ENCODE assay signal across 8 cellular contexts in the genomic region with DNA sequence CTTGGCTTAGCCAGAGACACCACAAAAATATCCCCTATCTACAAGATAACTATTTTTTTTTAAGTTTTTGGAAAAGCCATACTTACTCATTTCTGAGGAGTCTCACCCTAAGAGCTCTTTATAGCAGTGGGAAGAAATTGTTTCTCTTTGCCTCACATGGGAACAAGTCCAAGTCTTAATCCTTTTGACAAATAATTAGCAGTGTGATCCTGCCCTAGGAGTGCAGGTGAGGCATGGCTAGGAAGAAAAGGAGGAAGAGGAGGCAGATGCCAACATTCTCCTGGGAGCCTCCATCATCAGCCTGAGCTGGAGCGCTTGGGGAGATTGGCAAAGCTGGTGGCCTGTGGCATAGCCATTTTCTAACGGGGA.
DNase-seq lines count a peak whose midpoint lies in the region; ATAC-seq, FAIRE-seq and TF ChIP-seq lines count a peak whose summit lies in the region.
"Had no signal": no experiment of that assay in that cellular context is flagged by ENCODE, and none has a peak within 500 bp of the region (broad histone marks: within the 10 kb centered on the region; RNA-seq: fewer than 3 reads in every experiment).

No MANE protein-coding gene starts in this region.

- H3K4me2 ChIP-seq in BLaER1 (peak overlapping the region; percentile 89), IMR-90 (ENCODE audit: low read depth, low read length) (no peak overlapping the region)

- peak overlapping the region in 3 of 8 donors; percentile 12 to 74 (median 61) for H3K27ac Mint-ChIP-seq in CD8-positive, alpha-beta memory T cell

- in situ Hi-C loops in IMR-90 (cut with MboI; ENCODE audit: low sequenced_read_pairs) = no loop called here

- peak overlapping the region; percentile 81 for H3K23ac ChIP-seq in IMR-90 (ENCODE audit: low read depth, low read length)

- peak overlapping the region; percentile 32 for H4K5ac ChIP-seq in IMR-90 (ENCODE audit: low read depth, low read length)

- peaks cover 0 to 85% (median 13%) of the 10 kb centered on the region in 3 donors for H3K36me3 Mint-ChIP-seq in CD8-positive, alpha-beta memory T cell

- no peak for ATAC-seq in IMR-90 (ENCODE audit: low read depth)
- ATAC-seq in psoas muscle = no peak

- DNase-seq in IMR-90 (no peak), breast epithelium (ENCODE audit: low spot score in 2 of 2) (no peak), psoas muscle (no peak), small intestine (no peak), NCI-H345 treated with DMSO at 0.1 percent for 48 hours (lab: John Stamatoyannopoulos, UW; ENCODE audit: unreplicated experiment) (no peak)
- no peak for DNase-seq in CD8-positive, alpha-beta memory T cell
- DNase-seq: Calu3 had no signal

- TF ChIP-seq POLR2A in IMR-90 (IDR thresholded peaks at IDR 0.05; ENCODE audit: low read depth, low read length) (no peak), breast epithelium (IDR thresholded peaks at IDR 0.05) (no peak)

- peak overlapping the region; percentile 86 for H3K14ac ChIP-seq in IMR-90 (replicated peaks; ENCODE audit: low read depth, low read length)

- H3K4me1 ChIP-seq in BLaER1 (peaks cover 99% of the 10 kb centered on the region), IMR-90 (ENCODE audit: control insufficient read depth, insufficient read depth, low read length) (peaks cover 53% of the 10 kb centered on the region), breast epithelium (peaks cover 9 to 23% of the 10 kb centered on the region in 2 donors), psoas muscle (peaks cover 83% of the 10 kb centered on the region), small intestine (ENCODE audit: control insufficient read depth in 2 of 2, insufficient read depth in 1 of 2, low read depth in 1 of 2, low read length in 1 of 2) (peaks cover 0 to 3% of the 10 kb centered on the region in 2 donors)
- H3K4me1 ChIP-seq in CD8-positive, alpha-beta memory T cell (ENCODE audit: insufficient read depth, low read length) = no peaks in the 10 kb centered on the region

- TF ChIP-seq CTCF in IMR-90 (conservative IDR thresholded peaks at IDR 0.05; ENCODE audit: low read depth, low read length) (no peak), breast epithelium (IDR thresholded peaks at IDR 0.05) (no peak), psoas muscle (IDR thresholded peaks at IDR 0.05) (no peak)

- H2AK5ac ChIP-seq in IMR-90 (ENCODE audit: low read depth, low read length) = peak overlapping the region; percentile 99

- H3K4me1 Mint-ChIP-seq in CD8-positive, alpha-beta memory T cell = peaks cover 6 to 8% (median 8%) of the 10 kb centered on the region in 3 donors

- H3K4me3 ChIP-seq in BLaER1 (no peak overlapping the region), IMR-90 (ENCODE audit: insufficient read depth, low read depth, low read length) (no peak overlapping the region), breast epithelium (no peak overlapping the region), psoas muscle (no peak overlapping the region), small intestine (ENCODE audit: low read depth in 1 of 2, low read length in 2 of 2) (no peak overlapping the region)
- no peak overlapping the region for H3K4me3 ChIP-seq in CD8-positive, alpha-beta memory T cell (ENCODE audit: low read length)

- peak overlapping the region; percentile 98 for H3K4ac ChIP-seq in IMR-90 (ENCODE audit: low read depth, low read length)

- H3K36me3 ChIP-seq in BLaER1 (peaks cover 81% of the 10 kb centered on the region), IMR-90 (ENCODE audit: control insufficient read depth, insufficient read depth, low read length) (peaks cover 7% of the 10 kb centered on the region; the same call in 1 of the 2 replicates), breast epithelium (no peaks in the 10 kb centered on the region), psoas muscle (ENCODE audit: insufficient read depth in 1 of 2, low read depth in 1 of 2) (no peaks in the 10 kb centered on the region), small intestine (ENCODE audit: control insufficient read depth in 2 of 2, insufficient read depth in 2 of 2, low read length in 2 of 2) (peaks cover 3 to 16% of the 10 kb centered on the region in 2 donors)
- peaks cover 6% of the 10 kb centered on the region for H3K36me3 ChIP-seq in CD8-positive, alpha-beta memory T cell (ENCODE audit: insufficient read depth, low read length)

- peak overlapping the region; percentile 91 for H2BK5ac ChIP-seq in IMR-90 (ENCODE audit: low read depth, low read length, poor library complexity, severe bottlenecking)

- H3K27ac ChIP-seq in BLaER1 (no peak overlapping the region), IMR-90 (ENCODE audit: insufficient read depth, low read length) (peak overlapping the region; percentile 81), breast epithelium (peak overlapping the region; percentile 64 to 70), psoas muscle (peak overlapping the region; percentile 88), small intestine (ENCODE audit: low read depth in 1 of 2, low read length in 1 of 2) (peak overlapping the region in 1 of 2 donors; percentile 75)
- H3K27ac ChIP-seq in CD8-positive, alpha-beta memory T cell (ENCODE audit: low read depth, low read length) = no peak overlapping the region

- H4K8ac ChIP-seq in IMR-90 (ENCODE audit: low read depth in 2 of 2, low read length in 2 of 2) = peak overlapping the region; percentile 81 to 83; a peak in 3 of 4 replicates

- H4K91ac ChIP-seq in IMR-90 (ENCODE audit: insufficient read depth, low read depth, low read length) = peak overlapping the region; percentile 96

- H3K18ac ChIP-seq in IMR-90 (ENCODE audit: low read depth, low read length) = peak overlapping the region; percentile 85

- CTCF ChIA-PET in IMR-90 (lab: Yijun Ruan, JAX) = no interaction called here
- CTCF ChIA-PET in CD8-positive, alpha-beta memory T cell (lab: Charles Lee) = no interaction called here

- intact Hi-C loops in IMR-90 (cut with micrococcal nuclease) = no loop called here
- intact Hi-C loops in breast epithelium (cut with DNase I; ENCODE audit: low total_unique reads) = no loop called here
- intact Hi-C loops in psoas muscle (cut with DNase I) = no loop called here

- H2BK20ac ChIP-seq in IMR-90 (ENCODE audit: low read depth, low read length) = peak overlapping the region; percentile 81

- peak overlapping the region; percentile 95 for H2BK120ac ChIP-seq in IMR-90 (ENCODE audit: low read depth, low read length)

- dilution Hi-C loops in IMR-90 (cut with HindIII; ENCODE audit: low sequenced_read_pairs, unreplicated experiment) = no loop called here

- no peaks in the 10 kb centered on the region for H3K9me3 Mint-ChIP-seq in CD8-positive, alpha-beta memory T cell

- no peaks in the 10 kb centered on the region for H3K9me3 ChIP-seq in BLaER1
- H3K9me3 ChIP-seq in IMR-90 (ENCODE audit: control insufficient read depth, insufficient read depth, low read length) = no peaks in the 10 kb centered on the region
- H3K9me3 ChIP-seq in breast epithelium = no peaks in the 10 kb centered on the region
- H3K9me3 ChIP-seq in psoas muscle = no peaks in the 10 kb centered on the region
- H3K9me3 ChIP-seq in small intestine (ENCODE audit: control insufficient read depth, low read depth) = no peaks in the 10 kb centered on the region
- no peaks in the 10 kb centered on the region for H3K9me3 ChIP-seq in CD8-positive, alpha-beta memory T cell (ENCODE audit: low read length)

- POLR2A ChIA-PET in IMR-90 (lab: Charles Lee; ENCODE audit: unreplicated experiment) = no interaction called here
- POLR2A ChIA-PET in CD8-positive, alpha-beta memory T cell (lab: Charles Lee) = no interaction called here

- TF ChIP-seq RAD21 in IMR-90 (IDR thresholded peaks at IDR 0.05; ENCODE audit: low read length) = no peak

- H3K27me3 Mint-ChIP-seq in CD8-positive, alpha-beta memory T cell = no peaks in the 10 kb centered on the region

- H2AK9ac ChIP-seq in IMR-90 (replicated peaks; ENCODE audit: low read depth, low read length, poor library complexity) = peak overlapping the region; percentile 57

- WGBS in IMR-90 (ENCODE audit: extremely low coverage in 2 of 2, insufficient read length in 1 of 2), 2 experiments = no CpG with 5 or more reads among the region's 2 CpGs
- 70 to 86% (median 76%) methylated on average over 2 of the region's 2 CpGs for WGBS in psoas muscle, 3 donors
- 35 to 52% (median 35%) methylated on average over 2 of the region's 2 CpGs for WGBS in small intestine, 3 donors

- no peak overlapping the region for H3K4me3 Mint-ChIP-seq in CD8-positive, alpha-beta memory T cell

- H3K56ac ChIP-seq in IMR-90 (ENCODE audit: extremely low read depth, insufficient read depth, low read length) = peak overlapping the region; percentile 41; the same call in 1 of the 2 replicates

- peaks cover 32 to 87% of the 10 kb centered on the region in 2 experiments; a peak in 3 of 4 replicates for H3K79me1 ChIP-seq in IMR-90 (ENCODE audit: low read depth in 1 of 2, low read length in 2 of 2)

- peaks cover 99% of the 10 kb centered on the region for H4K20me1 ChIP-seq in BLaER1
- H4K20me1 ChIP-seq in IMR-90 (ENCODE audit: insufficient read depth, low read length) = peaks cover 3% of the 10 kb centered on the region; the same call in 1 of the 2 replicates

- no TSS peak for BruUV-seq in IMR-90 (replicated peaks; lab: Mats Ljungman, UMichigan)

- H2AFZ ChIP-seq in IMR-90 (replicated peaks; ENCODE audit: low read length, poor library complexity) = no peak overlapping the region

- H3K9ac ChIP-seq in BLaER1 (no peak overlapping the region), IMR-90 (ENCODE audit: low read depth, low read length) (0 out of 2 replicates have a peak overlapping the region, but pooled peaks have one; percentile 21)

- peaks cover 59% of the 10 kb centered on the region for H3K9me1 ChIP-seq in IMR-90 (ENCODE audit: insufficient read depth, low read length)

- no peak for FAIRE-seq in small intestine (lab: Jason Lieb, UNC)

- H3K27me3 ChIP-seq in BLaER1 (no peaks in the 10 kb centered on the region), IMR-90 (ENCODE audit: control insufficient read depth, insufficient read depth, low read length) (no peaks in the 10 kb centered on the region), breast epithelium (no peaks in the 10 kb centered on the region), psoas muscle (ENCODE audit: insufficient read depth in 3 of 3, low read length in 2 of 3) (no peaks in the 10 kb centered on the region), small intestine (ENCODE audit: control insufficient read depth in 2 of 2, insufficient read depth in 2 of 2, low read length in 2 of 2) (no peaks in the 10 kb centered on the region)
- H3K27me3 ChIP-seq in CD8-positive, alpha-beta memory T cell (ENCODE audit: insufficient read depth, low read length, poor library complexity, severe bottlenecking) = no peaks in the 10 kb centered on the region

- H2BK15ac ChIP-seq in IMR-90 (ENCODE audit: low read depth, low read length) = peak overlapping the region; percentile 89; the same call in 2 of the 3 replicates

TF ChIP-seq in IMR-90, 13 proteins besides CTCF, POLR2A, EP300 and RAD21:
- TF ChIP-seq RCOR1 (IDR thresholded peaks at IDR 0.05; ENCODE audit: insufficient replicate concordance, low read length) = no peak
- no peak for TF ChIP-seq MXI1 (IDR thresholded peaks at IDR 0.05; ENCODE audit: borderline replicate concordance, low read depth, low read length)
- no peak for TF ChIP-seq SMC3 (IDR thresholded peaks at IDR 0.05; ENCODE audit: low read depth, low read length)

Comparison
In these comparisons a context has a peak if more than half of its experiments do, and no peak if none do; other contexts are left out.
1. H3K27ac ChIP-seq: peak in IMR-90 (single experiment), breast epithelium (2 of 2) and psoas muscle (single experiment); none in BLaER1 (single experiment) and CD8-positive, alpha-beta memory T cell (single experiment).